In the genomic region with DNA sequence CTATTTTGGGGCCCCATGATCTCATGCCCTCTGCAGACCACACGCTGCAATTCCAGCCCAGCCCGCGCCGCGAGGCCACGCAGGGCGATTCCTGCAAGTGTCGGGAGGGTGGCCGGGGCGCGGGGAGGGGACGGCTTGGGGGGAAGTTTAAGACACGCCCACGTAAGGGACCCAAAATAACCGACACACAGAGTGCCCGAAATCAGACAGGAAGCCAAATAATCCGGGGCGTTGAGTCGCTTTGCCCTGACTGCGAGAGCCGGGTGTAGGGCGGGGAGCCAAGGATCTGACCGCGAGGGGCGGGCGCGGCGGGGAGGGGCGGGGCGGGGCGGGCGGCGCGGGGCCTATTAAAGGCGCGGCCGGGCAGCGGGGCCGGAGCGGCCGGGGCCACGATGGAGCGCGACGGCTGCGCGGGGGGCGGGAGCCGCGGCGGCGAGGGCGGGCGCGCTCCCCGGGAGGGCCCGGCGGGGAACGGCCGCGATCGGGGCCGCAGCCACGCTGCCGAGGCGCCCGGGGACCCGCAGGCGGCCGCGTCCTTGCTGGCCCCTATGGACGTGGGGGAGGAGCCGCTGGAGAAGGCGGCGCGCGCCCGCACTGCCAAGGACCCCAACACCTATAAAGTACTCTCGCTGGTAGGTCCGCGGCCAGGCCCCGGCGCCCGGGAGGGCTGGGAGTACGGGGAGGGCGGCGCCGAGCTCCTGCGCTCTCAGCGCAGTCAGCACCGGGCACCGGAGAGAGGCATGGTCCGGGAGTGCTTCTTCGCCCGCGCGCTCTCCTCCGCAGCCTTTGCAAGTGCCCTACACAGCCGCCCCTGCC, we compare ENCODE assay signal across 9 cellular contexts. TPM values are rescaled to one million over a fixed set of nuclear protein-coding genes. Genes with fewer than 3 reads are reported as not detected.
DNase-seq lines count a peak whose midpoint lies in the region; FAIRE-seq and TF ChIP-seq lines count a peak whose summit lies in the region.
"Had no signal": no experiment of that assay in that cellular context is flagged by ENCODE, and none has a peak within 500 bp of the region (broad histone marks: within the 10 kb centered on the region; RNA-seq: fewer than 3 reads in every experiment).

A gene (plus strand): TSS at position 377 of the 816 bp plus-strand sequence. CDS start 16 bp downstream, at position 393.

- H3K27ac ChIP-seq in WERI-Rb-1 (no peak within 1 kb of the TSS), small intestine (ENCODE audit: low read depth in 1 of 2, low read length in 1 of 2) (peak within 1 kb of the TSS in 1 of 2 donors; percentile 50)
- H3K27ac ChIP-seq: epithelial cell of prostate had no signal

- CTCF ChIA-PET in HEK293T (lab: Yijun Ruan, JAX), result no interaction called here

- DNase-seq in EH (ENCODE audit: low read depth), result peak; percentile 74
- peak; percentile 83 for DNase-seq in HEK293T (ENCODE audit: extremely low spot score)
- peak; percentile 30 to 34 for DNase-seq in NCI-H1930 (lab: John Stamatoyannopoulos, UW)
- peak; percentile 64 for DNase-seq in WERI-Rb-1
- DNase-seq in cardiac fibroblast (ENCODE audit: low read depth in 2 of 2), result peak; percentile 48 to 69
- peak; percentile 57 for DNase-seq in inferior parietal cortex (ENCODE audit: extremely low spot score)
- DNase-seq in small intestine, result peak; percentile 63
- DNase-seq in NCI-H2029 treated with DMSO at 0.1 percent for 48 hours (lab: John Stamatoyannopoulos, UW), result no peak

- H3K36me3 ChIP-seq in WERI-Rb-1 (no peaks in the 10 kb centered on the region), small intestine (ENCODE audit: control insufficient read depth in 2 of 2, insufficient read depth in 2 of 2, low read length in 2 of 2) (no peaks in the 10 kb centered on the region)

- POLR2A ChIA-PET in HEK293T (lab: Yijun Ruan, JAX), result no interaction called here

- H3K27me3 ChIP-seq in WERI-Rb-1 (ENCODE audit: insufficient read depth, low read depth, severe bottlenecking), result peaks cover 22% of the 10 kb centered on the region
- H3K27me3 ChIP-seq in small intestine (ENCODE audit: control insufficient read depth in 2 of 2, insufficient read depth in 2 of 2, low read length in 2 of 2), result no peaks in the 10 kb centered on the region

- no peak for FAIRE-seq in small intestine (lab: Jason Lieb, UNC)

- TF ChIP-seq CTCF in WERI-Rb-1 (IDR thresholded peaks at IDR 0.05; ENCODE audit: low read depth, low read length) (no peak), cardiac fibroblast (IDR thresholded peaks at IDR 0.05; ENCODE audit: low read depth, low read length) (peak; percentile 29)

- H3K9me3 ChIP-seq in WERI-Rb-1 (ENCODE audit: severe bottlenecking), result no peaks in the 10 kb centered on the region
- H3K9me3 ChIP-seq in small intestine (ENCODE audit: control insufficient read depth, low read depth), result no peaks in the 10 kb centered on the region

- WGBS in small intestine, 3 donors, result 0 to 3% (median 0%) methylated on average over 44 to 99 of the region's 99 CpGs

- peaks cover 0 to 3% of the 10 kb centered on the region in 2 donors for H3K4me1 ChIP-seq in small intestine (ENCODE audit: control insufficient read depth in 2 of 2, insufficient read depth in 1 of 2, low read depth in 1 of 2, low read length in 1 of 2)

- H3K4me3 ChIP-seq in WERI-Rb-1 (ENCODE audit: low read depth, low read length), result peak within 1 kb of the TSS; percentile 59
- H3K4me3 ChIP-seq in cardiac fibroblast (replicated peaks in 1 of 2; ENCODE audit: low read depth in 2 of 2, low read length in 2 of 2), result peak within 1 kb of the TSS; percentile 54 to 64
- H3K4me3 ChIP-seq in small intestine (ENCODE audit: low read depth in 1 of 2, low read length in 2 of 2), result peak within 1 kb of the TSS; percentile 51 to 88

TF ChIP-seq in HEK293T, 16 proteins besides CTCF, POLR2A, EP300 and RAD21:
- TF ChIP-seq SUZ12 (IDR thresholded peaks at IDR 0.05) (no peak), TARDBP (IDR thresholded peaks at IDR 0.05) (no peak), L3MBTL2 (conservative IDR thresholded peaks at IDR 0.05) (peak; percentile 84), HDGF (IDR thresholded peaks at IDR 0.05; ENCODE audit: borderline replicate concordance) (no peak), FOXA1 (IDR thresholded peaks at IDR 0.05) (no peak), ARNT (IDR thresholded peaks at IDR 0.05) (no peak)
- TF ChIP-seq, protein P1, sequence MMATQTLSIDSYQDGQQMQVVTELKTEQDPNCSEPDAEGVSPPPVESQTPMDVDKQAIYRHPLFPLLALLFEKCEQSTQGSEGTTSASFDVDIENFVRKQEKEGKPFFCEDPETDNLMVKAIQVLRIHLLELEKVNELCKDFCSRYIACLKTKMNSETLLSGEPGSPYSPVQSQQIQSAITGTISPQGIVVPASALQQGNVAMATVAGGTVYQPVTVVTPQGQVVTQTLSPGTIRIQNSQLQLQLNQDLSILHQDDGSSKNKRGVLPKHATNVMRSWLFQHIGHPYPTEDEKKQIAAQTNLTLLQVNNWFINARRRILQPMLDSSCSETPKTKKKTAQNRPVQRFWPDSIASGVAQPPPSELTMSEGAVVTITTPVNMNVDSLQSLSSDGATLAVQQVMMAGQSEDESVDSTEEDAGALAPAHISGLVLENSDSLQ (IDR thresholded peaks at IDR 0.05), result no peak
TF ChIP-seq in HEK293T: peak in this region for 1.

RNA-seq across cellular contexts. Expression of the gene that starts here (rescaled TPM):
- 1 to 10 TPM in 1 of 3 donors, under 1 TPM in 2; 0.57 to 1.3 (median 0.81) TPM for polyA plus RNA-seq in small intestine
